In genomic region chr1:145995148-145995851, GRCh38 we compare ENCODE assay signal across 8 cellular contexts. TPM values are rescaled to one million over a fixed set of nuclear protein-coding genes. Genes with fewer than 3 reads are reported as not detected.
DNase-seq lines count a peak whose midpoint lies in the region; ATAC-seq, FAIRE-seq and TF ChIP-seq lines count a peak whose summit lies in the region.

No MANE protein-coding gene starts in this region.

- H3K27me3 Mint-ChIP-seq in activated CD4-positive, alpha-beta T cell treated with anti-CD3 and anti-CD28 coated beads for 36 hours: no peaks in the 10 kb centered on the region
- H3K27me3 Mint-ChIP-seq in activated T-helper 2 cell treated with anti-CD3 and anti-CD28 coated beads, Interferon-gamma antibody, Interleukin-2, Interleukin-4, amounts not matched to agents 10 μg/mL and 5 μg/mL and 100 μg/mL, durations not matched to agents 14 hours and 24 hours and 36 hours (ENCODE audit: low read depth): no peaks in the 10 kb centered on the region

- POLR2A ChIA-PET in activated CD4-positive, alpha-beta T cell treated with anti-CD3 and anti-CD28 coated beads for 36 hours (lab: Charles Lee): interaction anchor here (0.7 to 10.4 kb wide), 4 partner anchors 13 to 136 kb away, joined by 3 to 127 read pairs (median 5); partner anchors contain the start of gene LIX1L

- no peaks in the 10 kb centered on the region for H3K9me1 ChIP-seq in keratinocyte (ENCODE audit: control insufficient read depth, extremely low read depth, insufficient read depth, low read length)

- peak; percentile 7 for DNase-seq in activated CD4-positive, alpha-beta T cell treated with anti-CD3 and anti-CD28 coated beads for 36 hours
- no peak for DNase-seq in activated CD4-positive, alpha-beta T cell treated with anti-CD3 and anti-CD28 coated beads, Interleukin-2, amount 50 U/mL, for 4 hours
- DNase-seq in activated T-helper 2 cell treated with anti-CD3 and anti-CD28 coated beads, Interferon-gamma antibody, Interleukin-2, Interleukin-4, amounts not matched to agents 10 μg/mL and 5 μg/mL and 100 μg/mL, durations not matched to agents 14 hours and 24 hours and 36 hours (ENCODE audit: low spot score): no peak
- DNase-seq in keratinocyte (ENCODE audit: low read depth, low spot score): no peak
- no peak for DNase-seq in testis
- DNase-seq in COR-L47 (lab: John Stamatoyannopoulos, UW): no peak
- no peak for DNase-seq in stimulated activated CD4-positive, alpha-beta T cell treated with anti-CD3 and anti-CD28 coated beads, Interleukin-2, amount 100 ng/mL, for 24 hours

- TF ChIP-seq CTCF in keratinocyte (optimal IDR thresholded peaks at IDR 0.05 in 1 of 3, IDR thresholded peaks at IDR 0.05 in 1 of 3, conservative IDR thresholded peaks at IDR 0.05 in 1 of 3; ENCODE audit: extremely low read depth in 1 of 3, insufficient read depth in 2 of 3, low read length in 3 of 3) (no peak), testis (IDR thresholded peaks at IDR 0.05) (no peak)

- no peak overlapping the region for H2AFZ ChIP-seq in keratinocyte (ENCODE audit: control insufficient read depth, low read length)

- H3K4me1 ChIP-seq in keratinocyte (ENCODE audit: control insufficient read depth, extremely low read depth, insufficient read depth, low read length) (peaks cover 47% of the 10 kb centered on the region), testis (peaks cover 25% of the 10 kb centered on the region)

- ATAC-seq in activated CD4-positive, alpha-beta T cell treated with anti-CD3 and anti-CD28 coated beads for 36 hours: no peak
- ATAC-seq in GM18858 (IDR thresholded peaks at IDR 0.05; ENCODE audit: unreplicated experiment): no peak

- H3K9me3 ChIP-seq in keratinocyte (ENCODE audit: control insufficient read depth, low read depth, low read length) (no peaks in the 10 kb centered on the region), testis (no peaks in the 10 kb centered on the region)

- peak overlapping the region; percentile 79 for H3K9ac ChIP-seq in keratinocyte (ENCODE audit: control insufficient read depth, extremely low read depth, insufficient read depth, low read length)

- TF ChIP-seq POLR2A in testis (IDR thresholded peaks at IDR 0.05): no peak

- H3K36me3 ChIP-seq in keratinocyte (ENCODE audit: control insufficient read depth in 2 of 2, extremely low read depth in 1 of 2, insufficient read depth in 2 of 2, low read length in 2 of 2): peaks cover 13 to 18% of the 10 kb centered on the region in 2 experiments
- H3K36me3 ChIP-seq in testis (ENCODE audit: low read depth, missing control alignments): no peaks in the 10 kb centered on the region

- H3K4me3 ChIP-seq in keratinocyte (ENCODE audit: control insufficient read depth in 2 of 3, extremely low read depth in 1 of 3, insufficient read depth in 2 of 3, low read depth in 1 of 3, low read length in 3 of 3): peak overlapping the region; percentile 57 to 96 (median 93)
- peak overlapping the region; percentile 82 to 91 for H3K4me3 ChIP-seq in testis

- CTCF ChIA-PET in activated CD4-positive, alpha-beta T cell treated with anti-CD3 and anti-CD28 coated beads for 36 hours (lab: Charles Lee): interaction anchor here (4.9 to 13.6 kb wide), 2 partner anchors 11 to 15 kb away, joined by 25 to 161 read pairs; no protein-coding TSS in a partner anchor

- H3K4me3 Mint-ChIP-seq in activated CD4-positive, alpha-beta T cell treated with anti-CD3 and anti-CD28 coated beads for 36 hours: peak overlapping the region; percentile 92
- peak overlapping the region; percentile 85 for H3K4me3 Mint-ChIP-seq in activated T-helper 2 cell treated with anti-CD3 and anti-CD28 coated beads, Interferon-gamma antibody, Interleukin-2, Interleukin-4, amounts not matched to agents 10 μg/mL and 5 μg/mL and 100 μg/mL, durations not matched to agents 14 hours and 24 hours and 36 hours (ENCODE audit: low read depth)

- H3K4me1 Mint-ChIP-seq in activated CD4-positive, alpha-beta T cell treated with anti-CD3 and anti-CD28 coated beads for 36 hours: peaks cover 68% of the 10 kb centered on the region
- H3K4me1 Mint-ChIP-seq in activated T-helper 2 cell treated with anti-CD3 and anti-CD28 coated beads, Interferon-gamma antibody, Interleukin-2, Interleukin-4, amounts not matched to agents 10 μg/mL and 5 μg/mL and 100 μg/mL, durations not matched to agents 14 hours and 24 hours and 36 hours (ENCODE audit: low read depth): peaks cover 69% of the 10 kb centered on the region

- no peaks in the 10 kb centered on the region for H4K20me1 ChIP-seq in keratinocyte (ENCODE audit: control insufficient read depth, extremely low read depth, insufficient read depth, low read length)

- peaks cover 8% of the 10 kb centered on the region for H3K79me2 ChIP-seq in keratinocyte (ENCODE audit: control insufficient read depth, insufficient read depth, low read length)

- WGBS in testis, 2 donors: 1 to 2% methylated on average over 8 of the region's 8 CpGs

- H3K27me3 ChIP-seq in keratinocyte (ENCODE audit: control insufficient read depth, extremely low read depth, insufficient read depth, low read length) (no peaks in the 10 kb centered on the region), testis (no peaks in the 10 kb centered on the region)

- no peak for FAIRE-seq in keratinocyte (lab: Jason Lieb, UNC)

- H3K4me2 ChIP-seq in keratinocyte (ENCODE audit: control insufficient read depth, extremely low read depth, insufficient read depth, low read depth, low read length): peak overlapping the region; percentile 97

- intact Hi-C loops in activated CD4-positive, alpha-beta T cell treated with anti-CD3 and anti-CD28 coated beads for 36 hours (cut with DNase I, micrococcal nuclease): loop anchor here in 1 of 2 experiments (5.0 kb wide), 1 partner anchor 68 kb away; the partner anchor contains the start of gene RBM8A
- intact Hi-C loops in activated T-helper 2 cell treated with anti-CD3 and anti-CD28 coated beads, Interferon-gamma antibody, Interleukin-2, Interleukin-4, amounts not matched to agents 10 μg/mL and 5 μg/mL and 100 μg/mL, durations not matched to agents 14 hours and 24 hours and 36 hours (cut with micrococcal nuclease): loop anchor here (2.0 to 5.0 kb wide), 4 partner anchors 18 to 78 kb away; partner anchors contain the start of genes ANKRD34A, PEX11B and POLR3GL
- intact Hi-C loops in testis (cut with DNase I; ENCODE audit: low total_unique reads): no loop called here

- no peaks in the 10 kb centered on the region for H3K9me3 Mint-ChIP-seq in activated CD4-positive, alpha-beta T cell treated with anti-CD3 and anti-CD28 coated beads for 36 hours (ENCODE audit: low read depth)
- H3K9me3 Mint-ChIP-seq in activated T-helper 2 cell treated with anti-CD3 and anti-CD28 coated beads, Interferon-gamma antibody, Interleukin-2, Interleukin-4, amounts not matched to agents 10 μg/mL and 5 μg/mL and 100 μg/mL, durations not matched to agents 14 hours and 24 hours and 36 hours: no peaks in the 10 kb centered on the region

- H3K27ac Mint-ChIP-seq in activated CD4-positive, alpha-beta T cell treated with anti-CD3 and anti-CD28 coated beads for 36 hours: peak overlapping the region; percentile 99
- H3K27ac Mint-ChIP-seq in activated T-helper 2 cell treated with anti-CD3 and anti-CD28 coated beads, Interferon-gamma antibody, Interleukin-2, Interleukin-4, amounts not matched to agents 10 μg/mL and 5 μg/mL and 100 μg/mL, durations not matched to agents 14 hours and 24 hours and 36 hours: peak overlapping the region; percentile 95

- dilution Hi-C loops in keratinocyte (cut with MboI; ENCODE audit: extremely low pct_ligation_motif_present, low sequenced_read_pairs): no loop called here

- peaks cover 46% of the 10 kb centered on the region for H3K36me3 Mint-ChIP-seq in activated CD4-positive, alpha-beta T cell treated with anti-CD3 and anti-CD28 coated beads for 36 hours (ENCODE audit: low read depth)
- peaks cover 48% of the 10 kb centered on the region for H3K36me3 Mint-ChIP-seq in activated T-helper 2 cell treated with anti-CD3 and anti-CD28 coated beads, Interferon-gamma antibody, Interleukin-2, Interleukin-4, amounts not matched to agents 10 μg/mL and 5 μg/mL and 100 μg/mL, durations not matched to agents 14 hours and 24 hours and 36 hours (ENCODE audit: low read depth)

- H3K27ac ChIP-seq in keratinocyte (ENCODE audit: control insufficient read depth, insufficient read depth, low read length): peak overlapping the region; percentile 95
- peak overlapping the region; percentile 95 to 98 for H3K27ac ChIP-seq in testis

RNA-seq across cellular contexts. Expression of gene TXNIP, which starts 1.1 kb away (rescaled TPM):
- 100 to 1,000 TPM; 112 TPM for total RNA-seq in activated CD4-positive, alpha-beta T cell treated with anti-CD3 and anti-CD28 coated beads for 36 hours
- 37.8 and 39.1 TPM in 2 replicates for total RNA-seq in activated T-helper 2 cell treated with anti-CD3 and anti-CD28 coated beads, Interferon-gamma antibody, Interleukin-2, Interleukin-4, amounts not matched to agents 10 μg/mL and 5 μg/mL and 100 μg/mL, durations not matched to agents 14 hours and 24 hours and 36 hours
- 89.7 to 165 TPM (median 159 TPM) in 3 replicates for polyA plus RNA-seq in keratinocyte
- polyA plus RNA-seq in keratinocyte (2011; ENCODE audit: low read depth): 41.9 TPM
- polyA plus RNA-seq in keratinocyte (2011; cell fraction: cytosol; rRNA removed): 55.4 and 104 TPM in 2 replicates
- 156 and 196 TPM in 2 replicates for polyA plus RNA-seq in keratinocyte (2011; cell fraction: nucleus; rRNA removed)
- polyA plus RNA-seq in keratinocyte (2012; ENCODE audit: low replicate concordance): 39.4 and 112 TPM in 2 replicates
- polyA minus RNA-seq in keratinocyte: 115 to 413 TPM (median 186 TPM) in 3 replicates
- 82.9 TPM for polyA minus RNA-seq in keratinocyte (2011; cell fraction: cytosol; rRNA and poly(A)+ RNA removed)
- polyA minus RNA-seq in keratinocyte (2011; cell fraction: nucleus; rRNA and poly(A)+ RNA removed): 106 and 162 TPM in 2 replicates
- total RNA-seq in testis: 100 to 1,000 TPM; 268 to 328 TPM
- 274 TPM for polyA plus RNA-seq in testis (ENCODE audit: insufficient read depth, low read depth, low replicate concordance)

RNA-seq across cellular contexts. Expression of gene HJV, which starts 26.2 kb away (rescaled TPM):
- not detected for total RNA-seq in activated CD4-positive, alpha-beta T cell treated with anti-CD3 and anti-CD28 coated beads for 36 hours
- not detected in 2 replicates for total RNA-seq in activated T-helper 2 cell treated with anti-CD3 and anti-CD28 coated beads, Interferon-gamma antibody, Interleukin-2, Interleukin-4, amounts not matched to agents 10 μg/mL and 5 μg/mL and 100 μg/mL, durations not matched to agents 14 hours and 24 hours and 36 hours
- polyA plus RNA-seq in keratinocyte: 0.04 TPM in 1 of 3 replicates, not detected in the others
- not detected for polyA plus RNA-seq in keratinocyte (2011; ENCODE audit: low read depth)
- polyA plus RNA-seq in keratinocyte (2011; cell fraction: cytosol; rRNA removed): not detected in 2 replicates
- polyA plus RNA-seq in keratinocyte (2011; cell fraction: nucleus; rRNA removed): not detected in 2 replicates
- polyA plus RNA-seq in keratinocyte (2012; ENCODE audit: low replicate concordance): not detected in 2 replicates
- polyA minus RNA-seq in keratinocyte: not detected in 3 replicates
- polyA minus RNA-seq in keratinocyte (2011; cell fraction: cytosol; rRNA and poly(A)+ RNA removed): not detected
- polyA minus RNA-seq in keratinocyte (2011; cell fraction: nucleus; rRNA and poly(A)+ RNA removed): not detected in 2 replicates
- total RNA-seq in testis: under 1 TPM in 1 of 2 donors, not detected in 1; 0.43 TPM
- 7.7 TPM for polyA plus RNA-seq in testis (ENCODE audit: insufficient read depth, low read depth, low replicate concordance)

RNA-seq across cellular contexts. Expression of gene POLR3GL, which starts 30.8 kb away (rescaled TPM):
- total RNA-seq in activated CD4-positive, alpha-beta T cell treated with anti-CD3 and anti-CD28 coated beads for 36 hours: 10 to 100 TPM; 19.3 to 22.4 TPM
- total RNA-seq in activated T-helper 2 cell treated with anti-CD3 and anti-CD28 coated beads, Interferon-gamma antibody, Interleukin-2, Interleukin-4, amounts not matched to agents 10 μg/mL and 5 μg/mL and 100 μg/mL, durations not matched to agents 14 hours and 24 hours and 36 hours: 13.2 and 14.7 TPM in 2 replicates
- polyA plus RNA-seq in keratinocyte (8.1 to 14.0 TPM (median 10.0 TPM) in 3 replicates), testis (ENCODE audit: insufficient read depth, low read depth, low replicate concordance) (37.9 TPM)
- polyA plus RNA-seq in keratinocyte (2011; ENCODE audit: low read depth): 8.0 TPM
- polyA plus RNA-seq in keratinocyte (2011; cell fraction: cytosol; rRNA removed): 11.0 and 11.3 TPM in 2 replicates
- polyA plus RNA-seq in keratinocyte (2011; cell fraction: nucleus; rRNA removed): 6.8 and 8.9 TPM in 2 replicates
- 9.6 and 16.1 TPM in 2 replicates for polyA plus RNA-seq in keratinocyte (2012; ENCODE audit: low replicate concordance)
- 3.7 to 6.9 TPM (median 4.3 TPM) in 3 replicates for polyA minus RNA-seq in keratinocyte
- polyA minus RNA-seq in keratinocyte (2011; cell fraction: cytosol; rRNA and poly(A)+ RNA removed): 5.8 TPM
- 1.9 and 3.1 TPM in 2 replicates for polyA minus RNA-seq in keratinocyte (2011; cell fraction: nucleus; rRNA and poly(A)+ RNA removed)
- total RNA-seq in testis: 10 to 100 TPM; 20.9 to 23.5 TPM

RNA-seq across cellular contexts. Expression of gene ANKRD34A, which starts 30.9 kb away (rescaled TPM):
- total RNA-seq in activated CD4-positive, alpha-beta T cell treated with anti-CD3 and anti-CD28 coated beads for 36 hours: 1 to 10 TPM; 5.8 to 6.1 TPM
- total RNA-seq in activated T-helper 2 cell treated with anti-CD3 and anti-CD28 coated beads, Interferon-gamma antibody, Interleukin-2, Interleukin-4, amounts not matched to agents 10 μg/mL and 5 μg/mL and 100 μg/mL, durations not matched to agents 14 hours and 24 hours and 36 hours: 4.1 TPM in 2 replicates
- 0.53 to 0.83 TPM (median 0.66 TPM) in 3 replicates for polyA plus RNA-seq in keratinocyte
- polyA plus RNA-seq in keratinocyte (2011; ENCODE audit: low read depth): not detected
- 0.46 and 0.81 TPM in 2 replicates for polyA plus RNA-seq in keratinocyte (2011; cell fraction: cytosol; rRNA removed)
- 1.5 and 1.6 TPM in 2 replicates for polyA plus RNA-seq in keratinocyte (2011; cell fraction: nucleus; rRNA removed)
- 0.20 and 0.78 TPM in 2 replicates for polyA plus RNA-seq in keratinocyte (2012; ENCODE audit: low replicate concordance)
- polyA minus RNA-seq in keratinocyte: 0.29 to 1.9 TPM (median 0.40 TPM) in 3 replicates
- 1.7 TPM for polyA minus RNA-seq in keratinocyte (2011; cell fraction: cytosol; rRNA and poly(A)+ RNA removed)
- polyA minus RNA-seq in keratinocyte (2011; cell fraction: nucleus; rRNA and poly(A)+ RNA removed): 0.47 and 0.95 TPM in 2 replicates
- under 1 TPM; 0.31 to 0.43 TPM for total RNA-seq in testis
- 0.51 TPM for polyA plus RNA-seq in testis (ENCODE audit: insufficient read depth, low read depth, low replicate concordance)

RNA-seq across cellular contexts. Expression of gene LIX1L, which starts 37.5 kb away (rescaled TPM):
- total RNA-seq in activated CD4-positive, alpha-beta T cell treated with anti-CD3 and anti-CD28 coated beads for 36 hours: 10 to 100 TPM; 44.9 to 49.4 TPM
- 38.1 and 39.4 TPM in 2 replicates for total RNA-seq in activated T-helper 2 cell treated with anti-CD3 and anti-CD28 coated beads, Interferon-gamma antibody, Interleukin-2, Interleukin-4, amounts not matched to agents 10 μg/mL and 5 μg/mL and 100 μg/mL, durations not matched to agents 14 hours and 24 hours and 36 hours
- polyA plus RNA-seq in keratinocyte: 9.2 to 26.4 TPM (median 20.0 TPM) in 3 replicates
- polyA plus RNA-seq in keratinocyte (2011; ENCODE audit: low read depth): 0.77 TPM
- 16.8 and 21.1 TPM in 2 replicates for polyA plus RNA-seq in keratinocyte (2011; cell fraction: cytosol; rRNA removed)
- polyA plus RNA-seq in keratinocyte (2011; cell fraction: nucleus; rRNA removed): 12.9 and 13.4 TPM in 2 replicates
- polyA plus RNA-seq in keratinocyte (2012; ENCODE audit: low replicate concordance): 2.4 and 9.0 TPM in 2 replicates
- 10.7 to 17.8 TPM (median 16.1 TPM) in 3 replicates for polyA minus RNA-seq in keratinocyte
- 18.8 TPM for polyA minus RNA-seq in keratinocyte (2011; cell fraction: cytosol; rRNA and poly(A)+ RNA removed)
- polyA minus RNA-seq in keratinocyte (2011; cell fraction: nucleus; rRNA and poly(A)+ RNA removed): 5.2 and 8.9 TPM in 2 replicates
- total RNA-seq in testis: 10 to 100 TPM; 15.8 to 20.6 TPM
- polyA plus RNA-seq in testis (ENCODE audit: insufficient read depth, low read depth, low replicate concordance): 16.6 TPM
